ENCODE assay signal across 1 cellular context in the genomic region with DNA sequence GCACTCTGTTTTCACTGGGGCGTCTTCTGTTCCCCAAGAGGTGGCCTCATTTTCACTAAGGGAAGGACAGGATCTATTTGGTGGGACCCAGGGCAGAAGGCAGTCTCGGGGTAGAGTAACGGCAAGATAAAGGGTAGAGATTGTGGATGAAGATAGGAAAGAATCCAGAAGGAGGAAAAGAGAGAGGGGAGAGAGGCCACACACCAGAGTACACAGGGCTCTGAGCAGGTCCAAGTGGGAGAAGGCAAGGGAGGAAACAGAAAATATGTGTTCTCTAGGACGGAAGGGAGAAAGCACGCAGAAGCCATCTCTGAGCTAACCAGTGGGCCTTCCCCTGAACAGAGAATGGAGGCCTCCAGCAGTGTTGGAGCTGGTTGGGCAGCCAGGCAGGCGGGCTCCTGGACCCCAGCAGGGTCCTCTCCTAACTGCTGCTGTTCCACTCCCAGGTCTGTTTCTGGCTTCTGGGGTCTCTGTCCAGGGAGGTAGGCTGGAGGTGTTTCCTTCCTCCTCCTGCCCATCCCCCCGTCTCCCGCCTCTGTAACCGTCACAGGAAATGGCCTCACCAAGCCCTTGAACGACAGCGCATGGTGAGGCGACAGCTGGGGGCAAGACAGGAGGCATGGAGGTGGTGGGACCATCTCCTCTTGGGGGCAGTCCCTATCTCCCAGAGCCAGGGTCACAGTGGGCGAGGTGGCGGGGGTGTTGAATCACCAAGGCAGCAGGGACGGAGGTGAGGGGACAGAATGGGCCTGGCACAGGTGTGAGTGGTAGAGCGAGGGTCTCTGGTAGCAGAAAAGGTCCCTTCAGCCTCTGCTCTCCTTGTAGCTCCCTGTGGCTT.
TF ChIP-seq lines count a peak whose summit lies in the region.

No MANE protein-coding gene starts in this region.

TF ChIP-seq in K562, 482 proteins besides CTCF, POLR2A, EP300 and RAD21 (continued from another document and continues in another):
- TF ChIP-seq, protein P1, sequence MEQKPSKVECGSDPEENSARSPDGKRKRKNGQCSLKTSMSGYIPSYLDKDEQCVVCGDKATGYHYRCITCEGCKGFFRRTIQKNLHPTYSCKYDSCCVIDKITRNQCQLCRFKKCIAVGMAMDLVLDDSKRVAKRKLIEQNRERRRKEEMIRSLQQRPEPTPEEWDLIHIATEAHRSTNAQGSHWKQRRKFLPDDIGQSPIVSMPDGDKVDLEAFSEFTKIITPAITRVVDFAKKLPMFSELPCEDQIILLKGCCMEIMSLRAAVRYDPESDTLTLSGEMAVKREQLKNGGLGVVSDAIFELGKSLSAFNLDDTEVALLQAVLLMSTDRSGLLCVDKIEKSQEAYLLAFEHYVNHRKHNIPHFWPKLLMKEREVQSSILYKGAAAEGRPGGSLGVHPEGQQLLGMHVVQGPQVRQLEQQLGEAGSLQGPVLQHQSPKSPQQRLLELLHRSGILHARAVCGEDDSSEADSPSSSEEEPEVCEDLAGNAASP (IDR thresholded peaks at IDR 0.05): no peak
- TF ChIP-seq NR2F6 (CRISPR knock-in tag; IDR thresholded peaks at IDR 0.05): no peak
- peak; percentile 86 for TF ChIP-seq BRD9 (IDR thresholded peaks at IDR 0.05; ENCODE audit: low read depth, partially characterized antibody)
- TF ChIP-seq MAZ (CRISPR knock-in tag; conservative IDR thresholded peaks at IDR 0.05 in 1 of 2, IDR thresholded peaks at IDR 0.05 in 1 of 2): peak; percentile 71 to 83; a peak in 3 of 4 replicates
- peak; percentile 19; the same call in 1 of the 2 replicates for TF ChIP-seq KAT7 (CRISPR knock-in tag; IDR thresholded peaks at IDR 0.05; ENCODE audit: borderline replicate concordance)
- TF ChIP-seq, protein P2, sequence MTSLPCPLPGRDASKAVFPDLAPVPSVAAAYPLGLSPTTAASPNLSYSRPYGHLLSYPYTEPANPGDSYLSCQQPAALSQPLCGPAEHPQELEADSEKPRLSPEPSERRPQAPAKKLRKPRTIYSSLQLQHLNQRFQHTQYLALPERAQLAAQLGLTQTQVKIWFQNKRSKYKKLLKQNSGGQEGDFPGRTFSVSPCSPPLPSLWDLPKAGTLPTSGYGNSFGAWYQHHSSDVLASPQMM (CRISPR knock-in tag; IDR thresholded peaks at IDR 0.05): no peak
- TF ChIP-seq, protein P3, sequence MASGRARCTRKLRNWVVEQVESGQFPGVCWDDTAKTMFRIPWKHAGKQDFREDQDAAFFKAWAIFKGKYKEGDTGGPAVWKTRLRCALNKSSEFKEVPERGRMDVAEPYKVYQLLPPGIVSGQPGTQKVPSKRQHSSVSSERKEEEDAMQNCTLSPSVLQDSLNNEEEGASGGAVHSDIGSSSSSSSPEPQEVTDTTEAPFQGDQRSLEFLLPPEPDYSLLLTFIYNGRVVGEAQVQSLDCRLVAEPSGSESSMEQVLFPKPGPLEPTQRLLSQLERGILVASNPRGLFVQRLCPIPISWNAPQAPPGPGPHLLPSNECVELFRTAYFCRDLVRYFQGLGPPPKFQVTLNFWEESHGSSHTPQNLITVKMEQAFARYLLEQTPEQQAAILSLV (tag; IDR thresholded peaks at IDR 0.05): peak; percentile 76; the same call in 1 of the 2 replicates
- TF ChIP-seq POLR2H (tag; IDR thresholded peaks at IDR 0.05; ENCODE audit: low read depth): peak; percentile 86
- no peak for TF ChIP-seq SNRNP70 (optimal IDR thresholded peaks at IDR 0.05; ENCODE audit: low read depth, low read length)
- TF ChIP-seq ZKSCAN1 (IDR thresholded peaks at IDR 0.05; ENCODE audit: low read depth, low read length): peak; percentile 70; the same call in 1 of the 2 replicates
- TF ChIP-seq SIN3A (IDR thresholded peaks at IDR 0.05; ENCODE audit: borderline replicate concordance in 2 of 2, control insufficient read depth in 1 of 2, low read depth in 2 of 2, low read length in 2 of 2): peak in 1 of 2 experiments; percentile 43; a peak in 1 of 4 replicates
- no peak for TF ChIP-seq PRMT5 (CRISPR knock-in tag; IDR thresholded peaks at IDR 0.05)
- TF ChIP-seq, protein P4, sequence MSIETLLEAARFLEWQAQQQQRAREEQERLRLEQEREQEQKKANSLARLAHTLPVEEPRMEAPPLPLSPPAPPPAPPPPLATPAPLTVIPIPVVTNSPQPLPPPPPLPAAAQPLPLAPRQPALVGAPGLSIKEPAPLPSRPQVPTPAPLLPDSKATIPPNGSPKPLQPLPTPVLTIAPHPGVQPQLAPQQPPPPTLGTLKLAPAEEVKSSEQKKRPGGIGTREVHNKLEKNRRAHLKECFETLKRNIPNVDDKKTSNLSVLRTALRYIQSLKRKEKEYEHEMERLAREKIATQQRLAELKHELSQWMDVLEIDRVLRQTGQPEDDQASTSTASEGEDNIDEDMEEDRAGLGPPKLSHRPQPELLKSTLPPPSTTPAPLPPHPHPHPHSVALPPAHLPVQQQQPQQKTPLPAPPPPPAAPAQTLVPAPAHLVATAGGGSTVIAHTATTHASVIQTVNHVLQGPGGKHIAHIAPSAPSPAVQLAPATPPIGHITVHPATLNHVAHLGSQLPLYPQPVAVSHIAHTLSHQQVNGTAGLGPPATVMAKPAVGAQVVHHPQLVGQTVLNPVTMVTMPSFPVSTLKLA (conservative IDR thresholded peaks at IDR 0.05): peak; percentile 53 to 58
- TF ChIP-seq HDAC8 (tag; IDR thresholded peaks at IDR 0.05): 0 out of 2 replicates have a peak, but pooled peaks have one; percentile 10
- TF ChIP-seq NONO (IDR thresholded peaks at IDR 0.05; ENCODE audit: low read depth in 2 of 2, low read length in 1 of 2): peak in 1 of 2 experiments; percentile 63; a peak in 2 of 4 replicates
- TF ChIP-seq CHCHD3 (CRISPR knock-in tag; IDR thresholded peaks at IDR 0.05): no peak
- TF ChIP-seq, protein P5, sequence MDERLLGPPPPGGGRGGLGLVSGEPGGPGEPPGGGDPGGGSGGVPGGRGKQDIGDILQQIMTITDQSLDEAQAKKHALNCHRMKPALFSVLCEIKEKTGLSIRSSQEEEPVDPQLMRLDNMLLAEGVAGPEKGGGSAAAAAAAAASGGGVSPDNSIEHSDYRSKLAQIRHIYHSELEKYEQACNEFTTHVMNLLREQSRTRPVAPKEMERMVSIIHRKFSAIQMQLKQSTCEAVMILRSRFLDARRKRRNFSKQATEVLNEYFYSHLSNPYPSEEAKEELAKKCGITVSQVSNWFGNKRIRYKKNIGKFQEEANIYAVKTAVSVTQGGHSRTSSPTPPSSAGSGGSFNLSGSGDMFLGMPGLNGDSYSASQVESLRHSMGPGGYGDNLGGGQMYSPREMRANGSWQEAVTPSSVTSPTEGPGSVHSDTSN (CRISPR knock-in tag; IDR thresholded peaks at IDR 0.05; ENCODE audit: low read depth): no peak
- TF ChIP-seq, protein P5 (tag; conservative IDR thresholded peaks at IDR 0.05; ENCODE audit: low read depth): 0 out of 2 replicates have a peak, but pooled peaks have one; percentile 20
- no peak for TF ChIP-seq ZNF785 (CRISPR knock-in tag; IDR thresholded peaks at IDR 0.05)
- TF ChIP-seq, protein P6, sequence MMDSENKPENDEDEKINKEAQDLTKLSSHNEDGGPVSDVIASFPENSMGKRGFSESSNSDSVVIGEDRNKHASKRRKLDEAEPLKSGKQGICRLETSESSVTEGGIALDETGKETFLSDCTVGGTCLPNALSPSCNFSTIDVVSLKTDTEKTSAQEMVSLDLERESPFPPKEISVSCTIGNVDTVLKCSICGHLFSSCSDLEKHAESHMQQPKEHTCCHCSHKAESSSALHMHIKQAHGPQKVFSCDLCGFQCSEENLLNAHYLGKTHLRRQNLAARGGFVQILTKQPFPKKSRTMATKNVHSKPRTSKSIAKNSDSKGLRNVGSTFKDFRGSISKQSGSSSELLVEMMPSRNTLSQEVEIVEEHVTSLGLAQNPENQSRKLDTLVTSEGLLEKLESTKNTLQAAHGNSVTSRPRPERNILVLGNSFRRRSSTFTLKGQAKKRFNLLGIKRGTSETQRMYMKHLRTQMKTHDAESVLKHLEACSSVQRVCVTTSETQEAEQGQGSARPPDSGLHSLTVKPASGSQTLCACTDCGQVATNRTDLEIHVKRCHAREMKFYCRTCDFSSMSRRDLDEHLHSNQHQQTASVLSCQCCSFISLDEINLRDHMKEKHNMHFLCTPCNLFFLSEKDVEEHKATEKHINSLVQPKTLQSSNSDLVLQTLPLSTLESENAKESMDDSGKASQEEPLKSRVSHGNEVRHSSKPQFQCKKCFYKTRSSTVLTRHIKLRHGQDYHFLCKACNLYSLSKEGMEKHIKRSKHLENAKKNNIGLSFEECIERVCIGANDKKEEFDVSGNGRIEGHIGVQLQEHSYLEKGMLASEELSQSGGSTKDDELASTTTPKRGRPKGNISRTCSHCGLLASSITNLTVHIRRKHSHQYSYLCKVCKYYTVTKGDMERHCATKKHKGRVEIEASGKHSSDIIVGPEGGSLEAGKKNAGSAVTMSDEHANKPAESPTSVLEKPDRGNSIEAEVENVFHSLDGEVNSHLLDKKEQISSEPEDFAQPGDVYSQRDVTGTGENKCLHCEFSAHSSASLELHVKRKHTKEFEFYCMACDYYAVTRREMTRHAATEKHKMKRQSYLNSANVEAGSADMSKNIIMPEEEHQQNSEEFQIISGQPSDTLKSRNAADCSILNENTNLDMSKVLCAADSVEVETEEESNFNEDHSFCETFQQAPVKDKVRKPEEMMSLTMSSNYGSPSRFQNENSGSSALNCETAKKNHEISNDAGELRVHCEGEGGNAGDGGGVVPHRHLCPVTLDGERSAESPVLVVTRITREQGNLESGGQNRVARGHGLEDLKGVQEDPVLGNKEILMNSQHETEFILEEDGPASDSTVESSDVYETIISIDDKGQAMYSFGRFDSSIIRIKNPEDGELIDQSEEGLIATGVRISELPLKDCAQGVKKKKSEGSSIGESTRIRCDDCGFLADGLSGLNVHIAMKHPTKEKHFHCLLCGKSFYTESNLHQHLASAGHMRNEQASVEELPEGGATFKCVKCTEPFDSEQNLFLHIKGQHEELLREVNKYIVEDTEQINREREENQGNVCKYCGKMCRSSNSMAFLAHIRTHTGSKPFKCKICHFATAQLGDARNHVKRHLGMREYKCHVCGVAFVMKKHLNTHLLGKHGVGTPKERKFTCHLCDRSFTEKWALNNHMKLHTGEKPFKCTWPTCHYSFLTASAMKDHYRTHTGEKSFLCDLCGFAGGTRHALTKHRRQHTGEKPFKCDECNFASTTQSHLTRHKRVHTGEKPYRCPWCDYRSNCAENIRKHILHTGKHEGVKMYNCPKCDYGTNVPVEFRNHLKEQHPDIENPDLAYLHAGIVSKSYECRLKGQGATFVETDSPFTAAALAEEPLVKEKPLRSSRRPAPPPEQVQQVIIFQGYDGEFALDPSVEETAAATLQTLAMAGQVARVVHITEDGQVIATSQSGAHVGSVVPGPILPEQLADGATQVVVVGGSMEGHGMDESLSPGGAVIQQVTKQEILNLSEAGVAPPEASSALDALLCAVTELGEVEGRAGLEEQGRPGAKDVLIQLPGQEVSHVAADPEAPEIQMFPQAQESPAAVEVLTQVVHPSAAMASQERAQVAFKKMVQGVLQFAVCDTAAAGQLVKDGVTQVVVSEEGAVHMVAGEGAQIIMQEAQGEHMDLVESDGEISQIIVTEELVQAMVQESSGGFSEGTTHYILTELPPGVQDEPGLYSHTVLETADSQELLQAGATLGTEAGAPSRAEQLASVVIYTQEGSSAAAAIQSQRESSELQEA (IDR thresholded peaks at IDR 0.05; ENCODE audit: low read depth): peak; percentile 53; the same call in 1 of the 2 replicates
- TF ChIP-seq BCOR (IDR thresholded peaks at IDR 0.05): peak; percentile 61; the same call in 1 of the 2 replicates
- TF ChIP-seq, protein P7, sequence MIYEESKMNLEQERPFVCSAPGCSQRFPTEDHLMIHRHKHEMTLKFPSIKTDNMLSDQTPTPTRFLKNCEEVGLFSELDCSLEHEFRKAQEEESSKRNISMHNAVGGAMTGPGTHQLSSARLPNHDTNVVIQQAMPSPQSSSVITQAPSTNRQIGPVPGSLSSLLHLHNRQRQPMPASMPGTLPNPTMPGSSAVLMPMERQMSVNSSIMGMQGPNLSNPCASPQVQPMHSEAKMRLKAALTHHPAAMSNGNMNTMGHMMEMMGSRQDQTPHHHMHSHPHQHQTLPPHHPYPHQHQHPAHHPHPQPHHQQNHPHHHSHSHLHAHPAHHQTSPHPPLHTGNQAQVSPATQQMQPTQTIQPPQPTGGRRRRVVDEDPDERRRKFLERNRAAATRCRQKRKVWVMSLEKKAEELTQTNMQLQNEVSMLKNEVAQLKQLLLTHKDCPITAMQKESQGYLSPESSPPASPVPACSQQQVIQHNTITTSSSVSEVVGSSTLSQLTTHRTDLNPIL (CRISPR knock-in tag; IDR thresholded peaks at IDR 0.05): peak; percentile 59; the same call in 1 of the 2 replicates
- no peak for TF ChIP-seq CREBBP (IDR thresholded peaks at IDR 0.05; ENCODE audit: low read depth, low read length)
- TF ChIP-seq NR2C1 (IDR thresholded peaks at IDR 0.05): no peak; the same call in 1 of the 2 replicates
- TF ChIP-seq NR2C1 (tag; IDR thresholded peaks at IDR 0.05): peak; percentile 59
- TF ChIP-seq, protein P8, sequence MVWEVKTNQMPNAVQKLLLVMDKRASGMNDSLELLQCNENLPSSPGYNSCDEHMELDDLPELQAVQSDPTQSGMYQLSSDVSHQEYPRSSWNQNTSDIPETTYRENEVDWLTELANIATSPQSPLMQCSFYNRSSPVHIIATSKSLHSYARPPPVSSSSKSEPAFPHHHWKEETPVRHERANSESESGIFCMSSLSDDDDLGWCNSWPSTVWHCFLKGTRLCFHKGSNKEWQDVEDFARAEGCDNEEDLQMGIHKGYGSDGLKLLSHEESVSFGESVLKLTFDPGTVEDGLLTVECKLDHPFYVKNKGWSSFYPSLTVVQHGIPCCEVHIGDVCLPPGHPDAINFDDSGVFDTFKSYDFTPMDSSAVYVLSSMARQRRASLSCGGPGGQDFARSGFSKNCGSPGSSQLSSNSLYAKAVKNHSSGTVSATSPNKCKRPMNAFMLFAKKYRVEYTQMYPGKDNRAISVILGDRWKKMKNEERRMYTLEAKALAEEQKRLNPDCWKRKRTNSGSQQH (CRISPR knock-in tag; IDR thresholded peaks at IDR 0.05): peak; percentile 95
- TF ChIP-seq, protein P9, sequence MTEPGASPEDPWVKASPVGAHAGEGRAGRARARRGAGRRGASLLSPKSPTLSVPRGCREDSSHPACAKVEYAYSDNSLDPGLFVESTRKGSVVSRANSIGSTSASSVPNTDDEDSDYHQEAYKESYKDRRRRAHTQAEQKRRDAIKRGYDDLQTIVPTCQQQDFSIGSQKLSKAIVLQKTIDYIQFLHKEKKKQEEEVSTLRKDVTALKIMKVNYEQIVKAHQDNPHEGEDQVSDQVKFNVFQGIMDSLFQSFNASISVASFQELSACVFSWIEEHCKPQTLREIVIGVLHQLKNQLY (CRISPR knock-in tag; conservative IDR thresholded peaks at IDR 0.05): 0 out of 4 replicates have a peak, but pooled peaks of 1 of the 2 experiments have one; percentile 72
- TF ChIP-seq, protein P10, sequence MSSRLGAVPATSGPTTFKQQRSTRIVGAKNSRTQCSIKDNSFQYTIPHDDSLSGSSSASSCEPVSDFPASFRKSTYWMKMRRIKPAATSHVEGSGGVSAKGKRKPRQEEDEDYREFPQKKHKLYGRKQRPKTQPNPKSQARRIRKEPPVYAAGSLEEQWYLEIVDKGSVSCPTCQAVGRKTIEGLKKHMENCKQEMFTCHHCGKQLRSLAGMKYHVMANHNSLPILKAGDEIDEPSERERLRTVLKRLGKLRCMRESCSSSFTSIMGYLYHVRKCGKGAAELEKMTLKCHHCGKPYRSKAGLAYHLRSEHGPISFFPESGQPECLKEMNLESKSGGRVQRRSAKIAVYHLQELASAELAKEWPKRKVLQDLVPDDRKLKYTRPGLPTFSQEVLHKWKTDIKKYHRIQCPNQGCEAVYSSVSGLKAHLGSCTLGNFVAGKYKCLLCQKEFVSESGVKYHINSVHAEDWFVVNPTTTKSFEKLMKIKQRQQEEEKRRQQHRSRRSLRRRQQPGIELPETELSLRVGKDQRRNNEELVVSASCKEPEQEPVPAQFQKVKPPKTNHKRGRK (tag; IDR thresholded peaks at IDR 0.05): no peak
- TF ChIP-seq RBFOX2 (IDR thresholded peaks at IDR 0.05; ENCODE audit: low read depth, low read length): no peak; the same call in 1 of the 2 replicates
